ENCODE assay signal across 1 cellular context in the genomic region with DNA sequence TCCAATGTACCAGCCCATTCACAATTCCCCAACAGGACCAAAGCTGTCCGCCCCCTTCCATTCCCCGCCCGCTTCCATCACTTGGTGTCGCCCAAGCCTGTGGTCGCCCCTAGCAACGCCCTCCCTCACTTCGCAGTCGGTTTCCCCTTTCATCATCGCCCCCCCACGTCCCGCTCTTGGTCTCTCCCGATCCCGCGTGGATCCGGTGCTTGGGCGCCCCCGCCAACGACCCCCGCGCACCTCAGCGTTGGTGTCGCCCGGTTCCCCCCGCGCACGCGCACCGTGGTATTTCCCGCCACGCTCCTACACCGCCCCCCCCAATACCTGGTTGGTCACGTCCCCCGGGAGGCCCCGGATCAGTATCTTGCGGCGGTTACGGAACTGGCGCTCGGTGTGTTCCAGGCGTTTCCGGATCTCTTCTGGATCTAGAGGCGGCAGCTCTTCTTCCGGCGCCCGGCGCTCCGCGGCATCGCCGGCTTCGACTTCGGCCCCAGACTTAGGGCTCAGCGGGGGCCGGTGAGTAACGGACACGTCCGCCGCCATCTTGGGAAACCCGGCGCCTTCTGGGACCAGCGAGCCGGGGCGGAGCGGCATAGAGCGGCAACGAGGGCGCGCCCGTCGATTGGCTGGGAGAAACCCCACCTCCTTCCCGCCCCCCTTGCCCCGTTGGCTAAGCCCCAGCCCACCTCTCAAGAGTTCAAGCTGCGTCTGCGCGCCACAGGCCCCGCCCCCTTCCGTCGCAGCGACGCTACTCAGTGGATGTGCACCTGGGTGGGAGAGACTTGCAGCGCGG.
TF ChIP-seq lines count a peak whose summit lies in the region.

A gene with protein sequence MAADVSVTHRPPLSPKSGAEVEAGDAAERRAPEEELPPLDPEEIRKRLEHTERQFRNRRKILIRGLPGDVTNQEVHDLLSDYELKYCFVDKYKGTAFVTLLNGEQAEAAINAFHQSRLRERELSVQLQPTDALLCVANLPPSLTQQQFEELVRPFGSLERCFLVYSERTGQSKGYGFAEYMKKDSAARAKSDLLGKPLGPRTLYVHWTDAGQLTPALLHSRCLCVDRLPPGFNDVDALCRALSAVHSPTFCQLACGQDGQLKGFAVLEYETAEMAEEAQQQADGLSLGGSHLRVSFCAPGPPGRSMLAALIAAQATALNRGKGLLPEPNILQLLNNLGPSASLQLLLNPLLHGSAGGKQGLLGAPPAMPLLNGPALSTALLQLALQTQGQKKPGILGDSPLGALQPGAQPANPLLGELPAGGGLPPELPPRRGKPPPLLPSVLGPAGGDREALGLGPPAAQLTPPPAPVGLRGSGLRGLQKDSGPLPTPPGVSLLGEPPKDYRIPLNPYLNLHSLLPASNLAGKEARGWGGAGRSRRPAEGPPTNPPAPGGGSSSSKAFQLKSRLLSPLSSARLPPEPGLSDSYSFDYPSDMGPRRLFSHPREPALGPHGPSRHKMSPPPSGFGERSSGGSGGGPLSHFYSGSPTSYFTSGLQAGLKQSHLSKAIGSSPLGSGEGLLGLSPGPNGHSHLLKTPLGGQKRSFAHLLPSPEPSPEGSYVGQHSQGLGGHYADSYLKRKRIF (minus strand): TSS at position 565 of the 793 bp plus-strand sequence. CDS start 22 bp downstream, at position 543.

TF ChIP-seq in K562, 482 proteins besides CTCF, POLR2A, EP300 and RAD21 (continued from another document and continues in another):
- TF ChIP-seq ZNF668 (CRISPR knock-in tag; IDR thresholded peaks at IDR 0.05) (no peak), SMARCA5 (IDR thresholded peaks at IDR 0.05) (no peak), SNRNP70 (optimal IDR thresholded peaks at IDR 0.05; ENCODE audit: low read depth, low read length) (no peak), PRPF4 (IDR thresholded peaks at IDR 0.05; ENCODE audit: insufficient read depth, low read depth, low read length, poor library complexity, severe bottlenecking) (peak; percentile 75), FOXP1 (CRISPR knock-in tag; IDR thresholded peaks at IDR 0.05) (peak; percentile 52; the same call in 1 of the 2 replicates), TFE3 (CRISPR knock-in tag; IDR thresholded peaks at IDR 0.05) (no peak), DMBX1 (CRISPR knock-in tag; IDR thresholded peaks at IDR 0.05; ENCODE audit: borderline replicate concordance) (0 out of 2 replicates have a peak, but pooled peaks have one; percentile 33), NONO (IDR thresholded peaks at IDR 0.05; ENCODE audit: low read depth in 2 of 2, low read length in 1 of 2) (peak; percentile 67 to 98; a peak in 3 of 4 replicates), HSF4 (CRISPR knock-in tag; IDR thresholded peaks at IDR 0.05; ENCODE audit: borderline replicate concordance) (no peak), ELK1 (CRISPR knock-in tag; IDR thresholded peaks at IDR 0.05) (no peak), MCM3 (IDR thresholded peaks at IDR 0.05) (no peak), ZEB2 (IDR thresholded peaks at IDR 0.05) (peak; percentile 52; the same call in 1 of the 2 replicates), ZNF212 (CRISPR knock-in tag; IDR thresholded peaks at IDR 0.05) (no peak), ZSCAN32 (CRISPR knock-in tag; IDR thresholded peaks at IDR 0.05) (no peak), ZNF311 (CRISPR knock-in tag; IDR thresholded peaks at IDR 0.05) (no peak), NFE2L1 (tag; IDR thresholded peaks at IDR 0.05; ENCODE audit: borderline replicate concordance, low read depth) (no peak), MTF1 (CRISPR knock-in tag; IDR thresholded peaks at IDR 0.05; ENCODE audit: borderline replicate concordance) (no peak), TSHZ1 (CRISPR knock-in tag; IDR thresholded peaks at IDR 0.05) (no peak), GTF2E2 (tag; IDR thresholded peaks at IDR 0.05) (peak; percentile 90; the same call in 1 of the 2 replicates), ARID3B (CRISPR knock-in tag; IDR thresholded peaks at IDR 0.05; ENCODE audit: borderline replicate concordance) (no peak)
- TF ChIP-seq, protein P1, sequence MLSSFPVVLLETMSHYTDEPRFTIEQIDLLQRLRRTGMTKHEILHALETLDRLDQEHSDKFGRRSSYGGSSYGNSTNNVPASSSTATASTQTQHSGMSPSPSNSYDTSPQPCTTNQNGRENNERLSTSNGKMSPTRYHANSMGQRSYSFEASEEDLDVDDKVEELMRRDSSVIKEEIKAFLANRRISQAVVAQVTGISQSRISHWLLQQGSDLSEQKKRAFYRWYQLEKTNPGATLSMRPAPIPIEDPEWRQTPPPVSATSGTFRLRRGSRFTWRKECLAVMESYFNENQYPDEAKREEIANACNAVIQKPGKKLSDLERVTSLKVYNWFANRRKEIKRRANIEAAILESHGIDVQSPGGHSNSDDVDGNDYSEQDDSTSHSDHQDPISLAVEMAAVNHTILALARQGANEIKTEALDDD (IDR thresholded peaks at IDR 0.05), result no peak
- TF ChIP-seq, protein P2, sequence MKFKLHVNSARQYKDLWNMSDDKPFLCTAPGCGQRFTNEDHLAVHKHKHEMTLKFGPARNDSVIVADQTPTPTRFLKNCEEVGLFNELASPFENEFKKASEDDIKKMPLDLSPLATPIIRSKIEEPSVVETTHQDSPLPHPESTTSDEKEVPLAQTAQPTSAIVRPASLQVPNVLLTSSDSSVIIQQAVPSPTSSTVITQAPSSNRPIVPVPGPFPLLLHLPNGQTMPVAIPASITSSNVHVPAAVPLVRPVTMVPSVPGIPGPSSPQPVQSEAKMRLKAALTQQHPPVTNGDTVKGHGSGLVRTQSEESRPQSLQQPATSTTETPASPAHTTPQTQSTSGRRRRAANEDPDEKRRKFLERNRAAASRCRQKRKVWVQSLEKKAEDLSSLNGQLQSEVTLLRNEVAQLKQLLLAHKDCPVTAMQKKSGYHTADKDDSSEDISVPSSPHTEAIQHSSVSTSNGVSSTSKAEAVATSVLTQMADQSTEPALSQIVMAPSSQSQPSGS (CRISPR knock-in tag; IDR thresholded peaks at IDR 0.05), result no peak
- TF ChIP-seq, protein P3, sequence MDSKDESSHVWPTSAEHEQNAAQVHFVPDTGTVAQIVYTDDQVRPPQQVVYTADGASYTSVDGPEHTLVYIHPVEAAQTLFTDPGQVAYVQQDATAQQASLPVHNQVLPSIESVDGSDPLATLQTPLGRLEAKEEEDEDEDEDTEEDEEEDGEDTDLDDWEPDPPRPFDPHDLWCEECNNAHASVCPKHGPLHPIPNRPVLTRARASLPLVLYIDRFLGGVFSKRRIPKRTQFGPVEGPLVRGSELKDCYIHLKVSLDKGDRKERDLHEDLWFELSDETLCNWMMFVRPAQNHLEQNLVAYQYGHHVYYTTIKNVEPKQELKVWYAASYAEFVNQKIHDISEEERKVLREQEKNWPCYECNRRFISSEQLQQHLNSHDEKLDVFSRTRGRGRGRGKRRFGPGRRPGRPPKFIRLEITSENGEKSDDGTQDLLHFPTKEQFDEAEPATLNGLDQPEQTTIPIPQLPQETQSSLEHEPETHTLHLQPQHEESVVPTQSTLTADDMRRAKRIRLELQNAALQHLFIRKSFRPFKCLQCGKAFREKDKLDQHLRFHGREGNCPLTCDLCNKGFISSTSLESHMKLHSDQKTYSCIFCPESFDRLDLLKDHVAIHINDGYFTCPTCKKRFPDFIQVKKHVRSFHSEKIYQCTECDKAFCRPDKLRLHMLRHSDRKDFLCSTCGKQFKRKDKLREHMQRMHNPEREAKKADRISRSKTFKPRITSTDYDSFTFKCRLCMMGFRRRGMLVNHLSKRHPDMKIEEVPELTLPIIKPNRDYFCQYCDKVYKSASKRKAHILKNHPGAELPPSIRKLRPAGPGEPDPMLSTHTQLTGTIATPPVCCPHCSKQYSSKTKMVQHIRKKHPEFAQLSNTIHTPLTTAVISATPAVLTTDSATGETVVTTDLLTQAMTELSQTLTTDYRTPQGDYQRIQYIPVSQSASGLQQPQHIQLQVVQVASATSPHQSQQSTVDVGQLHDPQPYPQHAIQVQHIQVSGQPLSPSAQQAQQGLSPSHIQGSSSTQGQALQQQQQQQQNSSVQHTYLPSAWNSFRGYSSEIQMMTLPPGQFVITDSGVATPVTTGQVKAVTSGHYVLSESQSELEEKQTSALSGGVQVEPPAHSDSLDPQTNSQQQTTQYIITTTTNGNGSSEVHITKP (IDR thresholded peaks at IDR 0.05; ENCODE audit: partially characterized antibody), result peak; percentile 99
- TF ChIP-seq, protein P4, sequence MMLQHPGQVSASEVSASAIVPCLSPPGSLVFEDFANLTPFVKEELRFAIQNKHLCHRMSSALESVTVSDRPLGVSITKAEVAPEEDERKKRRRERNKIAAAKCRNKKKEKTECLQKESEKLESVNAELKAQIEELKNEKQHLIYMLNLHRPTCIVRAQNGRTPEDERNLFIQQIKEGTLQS (IDR thresholded peaks at IDR 0.05), result peak; percentile 75
- TF ChIP-seq, protein P4 (CRISPR knock-in tag; conservative IDR thresholded peaks at IDR 0.05), result no peak
- TF ChIP-seq, protein P5, sequence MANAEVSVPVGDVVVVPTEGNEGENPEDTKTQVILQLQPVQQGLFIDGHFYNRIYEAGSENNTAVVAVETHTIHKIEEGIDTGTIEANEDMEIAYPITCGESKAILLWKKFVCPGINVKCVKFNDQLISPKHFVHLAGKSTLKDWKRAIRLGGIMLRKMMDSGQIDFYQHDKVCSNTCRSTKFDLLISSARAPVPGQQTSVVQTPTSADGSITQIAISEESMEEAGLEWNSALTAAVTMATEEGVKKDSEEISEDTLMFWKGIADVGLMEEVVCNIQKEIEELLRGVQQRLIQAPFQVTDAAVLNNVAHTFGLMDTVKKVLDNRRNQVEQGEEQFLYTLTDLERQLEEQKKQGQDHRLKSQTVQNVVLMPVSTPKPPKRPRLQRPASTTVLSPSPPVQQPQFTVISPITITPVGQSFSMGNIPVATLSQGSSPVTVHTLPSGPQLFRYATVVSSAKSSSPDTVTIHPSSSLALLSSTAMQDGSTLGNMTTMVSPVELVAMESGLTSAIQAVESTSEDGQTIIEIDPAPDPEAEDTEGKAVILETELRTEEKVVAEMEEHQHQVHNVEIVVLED (CRISPR knock-in tag; IDR thresholded peaks at IDR 0.05), result peak; percentile 70
